23 cellular contexts compared by ENCODE assay signal in the genomic region with DNA sequence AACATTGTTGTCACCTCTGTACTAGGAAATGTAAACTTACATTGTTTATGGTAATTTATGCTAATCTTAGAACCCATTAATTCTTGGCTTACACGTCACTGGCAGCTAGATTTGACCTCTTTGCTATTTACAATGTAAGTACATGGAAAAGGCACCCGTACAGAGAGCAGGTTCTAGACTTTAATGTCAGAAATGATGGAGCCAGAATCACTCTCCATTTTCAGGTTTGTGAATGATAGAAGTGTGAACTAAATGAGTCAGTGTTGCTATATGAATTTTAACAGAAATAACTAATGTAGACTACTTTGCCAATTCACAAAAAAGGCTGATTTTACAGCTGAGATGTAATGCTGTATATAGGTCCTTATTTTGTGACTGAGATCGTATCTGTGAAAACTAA.
"Had no signal": no experiment of that assay in that cellular context is flagged by ENCODE, and none has a peak within 500 bp of the region (broad histone marks: within the 10 kb centered on the region; RNA-seq: fewer than 3 reads in every experiment).

No MANE protein-coding gene starts in this region.

- H3K4me3 ChIP-seq: hepatocyte, left ventricle myocardium inferior, sigmoid colon, SJCRH30, thyroid gland had no signal

- H3K27ac Mint-ChIP-seq: activated B cell treated with CpG ODN at 0.5 μM for 24 hours; activated T-helper 2 cell treated with anti-CD3 and anti-CD28 coated beads, Interferon-gamma antibody, Interleukin-2, Interleukin-4, amounts not matched to agents 10 μg/mL and 5 μg/mL and 100 μg/mL, durations not matched to agents 14 hours and 24 hours and 36 hours; brain; T-helper 1 cell treated with Interleukin-12 subunit alpha and Interleukin-12 subunit beta and Interleukin-4 antibody, amounts not matched to agents 30 μg/mL and 1 μg/mL, for 36 hours had no signal

- H3K9me3 Mint-ChIP-seq: activated B cell treated with CpG ODN at 0.5 μM for 24 hours; activated T-helper 2 cell treated with anti-CD3 and anti-CD28 coated beads, Interferon-gamma antibody, Interleukin-2, Interleukin-4, amounts not matched to agents 10 μg/mL and 5 μg/mL and 100 μg/mL, durations not matched to agents 14 hours and 24 hours and 36 hours; naive thymus-derived CD4-positive, alpha-beta T cell; neural crest cell; T-helper 1 cell treated with Interleukin-12 subunit alpha and Interleukin-12 subunit beta and Interleukin-4 antibody, amounts not matched to agents 30 μg/mL and 1 μg/mL, for 36 hours had no signal

- ATAC-seq: esophagus mucosa; naive thymus-derived CD4-positive, alpha-beta T cell had no signal

- H3K27ac ChIP-seq: hepatocyte, left ventricle myocardium inferior, SJCRH30, thyroid gland had no signal

- H3K4me3 Mint-ChIP-seq: activated B cell treated with CpG ODN at 0.5 μM for 24 hours; brain; naive thymus-derived CD4-positive, alpha-beta T cell; neural crest cell; T-helper 1 cell treated with Interleukin-12 subunit alpha and Interleukin-12 subunit beta and Interleukin-4 antibody, amounts not matched to agents 30 μg/mL and 1 μg/mL, for 36 hours had no signal

- H3K27me3 ChIP-seq: hepatocyte, sigmoid colon, SJCRH30, thyroid gland had no signal

- H3K36me3 ChIP-seq: left ventricle myocardium inferior, sigmoid colon, SJCRH30, thyroid gland had no signal

- H3K27me3 Mint-ChIP-seq: naive thymus-derived CD4-positive, alpha-beta T cell had no signal

- H3K36me3 Mint-ChIP-seq: brain had no signal

- H3K9me3 ChIP-seq: left ventricle myocardium inferior, sigmoid colon, SJCRH30, thyroid gland had no signal

- DNase-seq: activated B cell treated with CpG ODN at 0.5 μM for 24 hours; activated CD4-positive, alpha-beta T cell treated with anti-CD3 and anti-CD28 coated beads, Interleukin-2, amount 50 U/mL, for 1 hour; activated CD8-positive, alpha-beta memory T cell treated with anti-CD3 and anti-CD28 coated beads, Interleukin-2, amount 50 U/mL, for 48 hours; activated naive CD4-positive, alpha-beta T cell treated with Interleukin-2 at 50 U/mL for 16 hours; anterior cingulate cortex; effector CD8-positive, alpha-beta T cell; glutamatergic neuron; left ventricle myocardium inferior; naive thymus-derived CD4-positive, alpha-beta T cell; posterior cingulate gyrus; retina; sigmoid colon; SJCRH30; stimulated activated CD4-positive, alpha-beta T cell treated with anti-CD3 and anti-CD28 coated beads, Interleukin-2, amount 100 ng/mL, for 48 hours; stimulated activated CD8-positive, alpha-beta memory T cell treated with anti-CD3 and anti-CD28 coated beads, Interleukin-4, amount 100 ng/mL, for 48 hours; stimulated activated naive CD4-positive, alpha-beta T cell; thyroid gland had no signal

- H3K4me1 ChIP-seq: SJCRH30 had no signal
